ENCODE assay signal across 1 cellular context in the genomic region with DNA sequence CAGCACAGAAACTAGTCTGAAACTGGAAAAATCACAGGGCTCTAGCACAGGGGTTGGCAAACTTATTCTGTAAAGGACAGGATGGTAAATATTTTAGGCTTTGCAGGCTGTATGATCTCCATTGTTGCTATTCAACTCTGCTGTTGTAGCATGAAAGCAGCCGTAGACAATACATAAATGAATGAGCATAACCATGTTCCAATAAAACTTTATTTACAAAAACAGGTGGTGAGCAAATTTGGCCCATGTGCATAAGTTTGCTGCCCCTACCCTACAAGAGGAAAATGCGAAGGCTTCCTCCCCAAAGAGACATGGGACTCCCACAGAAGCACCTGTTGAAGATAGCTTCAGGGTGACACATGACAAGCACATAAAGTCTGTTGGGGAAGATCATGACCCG.
TF ChIP-seq lines count a peak whose summit lies in the region.

No MANE protein-coding gene starts in this region.

TF ChIP-seq in HepG2, 621 proteins besides CTCF, POLR2A, EP300 and RAD21:
- no peak for TF ChIP-seq ZBTB40 (IDR thresholded peaks at IDR 0.05)
- TF ChIP-seq ZBTB40 (CRISPR knock-in tag; IDR thresholded peaks at IDR 0.05) = peak; percentile 57
- no peak for TF ChIP-seq ZBTB33 (CRISPR knock-in tag; IDR thresholded peaks at IDR 0.05)
- no peak for TF ChIP-seq NR0B2 (CRISPR knock-in tag; IDR thresholded peaks at IDR 0.05)
TF ChIP-seq in HepG2: peak in this region for 1.
